Comparison of ENCODE assay signal across 15 cellular contexts in genomic region chr3:140388525-140388924, GRCh38.
DNase-seq lines count a peak whose midpoint lies in the region; ATAC-seq and TF ChIP-seq lines count a peak whose summit lies in the region.
"Had no signal": no experiment of that assay in that cellular context is flagged by ENCODE, and none has a peak within 500 bp of the region (broad histone marks: within the 10 kb centered on the region; RNA-seq: fewer than 3 reads in every experiment).

No MANE protein-coding gene starts in this region.

- H3K27me3 ChIP-seq in lung (ENCODE audit: control insufficient read depth, insufficient read depth), result no peaks in the 10 kb centered on the region

- WGBS in lung, 2 donors, result 60 to 78% methylated on average over 1 of the region's 1 CpG

- TF ChIP-seq CTCF in lung (IDR thresholded peaks at IDR 0.05; ENCODE audit: control extremely low read depth, extremely low read depth), result no peak

- ATAC-seq in lung (ENCODE audit: insufficient read depth, low FRiP score) (no peak), GM21360 (IDR thresholded peaks at IDR 0.05; ENCODE audit: unreplicated experiment) (no peak)

- no peaks in the 10 kb centered on the region for H3K36me3 ChIP-seq in lung (ENCODE audit: control insufficient read depth in 2 of 2, insufficient read depth in 2 of 2, low read length in 2 of 2)

- DNase-seq in DMS53 (lab: John Stamatoyannopoulos, UW) (peak; percentile 20), DMS53 treated with DMSO at 0.1 percent for 48 hours (lab: John Stamatoyannopoulos, UW; ENCODE audit: unreplicated experiment) (no peak), NCI-H1105 (lab: John Stamatoyannopoulos, UW) (peak; percentile 35), NCI-H524 treated with DMSO at 0.1 percent for 48 hours (lab: John Stamatoyannopoulos, UW) (peak; percentile 81), lung (ENCODE audit: low spot score) (peak; percentile 51), NCI-H2107 treated with DMSO at 0.1 percent for 48 hours (lab: John Stamatoyannopoulos, UW; ENCODE audit: unreplicated experiment) (no peak), T1000 (lab: John Stamatoyannopoulos, UW) (no peak)
- DNase-seq: 8988T; Calu3; CD4-positive, alpha-beta memory T cell; EL; NCI-H1436; NCI-H2081 treated with DMSO at 0.1 percent for 48 hours; OCI-M1 had no signal

- H3K4me1 ChIP-seq in lung (ENCODE audit: control insufficient read depth in 2 of 2, insufficient read depth in 2 of 2, low read length in 2 of 2), result peaks cover 0 to 2% of the 10 kb centered on the region in 2 donors

- no peak overlapping the region for H3K27ac ChIP-seq in lung (ENCODE audit: low read depth in 1 of 2, low read length in 1 of 2)

- no peaks in the 10 kb centered on the region for H3K9me3 ChIP-seq in lung (ENCODE audit: control insufficient read depth in 2 of 2, insufficient read depth in 1 of 2, low read length in 1 of 2)

- H3K4me3 ChIP-seq in lung, result no peak overlapping the region

Comparison
In these comparisons a context has a peak if more than half of its experiments do, and no peak if none do; other contexts are left out.
1. DNase-seq: peak in DMS53 (single experiment), NCI-H1105 (single experiment), NCI-H524 treated with DMSO at 0.1 percent for 48 hours (single experiment) and lung (single experiment); none in DMS53 treated with DMSO at 0.1 percent for 48 hours (single experiment), NCI-H2107 treated with DMSO at 0.1 percent for 48 hours (single experiment) and T1000 (single experiment).